In the genomic region with DNA sequence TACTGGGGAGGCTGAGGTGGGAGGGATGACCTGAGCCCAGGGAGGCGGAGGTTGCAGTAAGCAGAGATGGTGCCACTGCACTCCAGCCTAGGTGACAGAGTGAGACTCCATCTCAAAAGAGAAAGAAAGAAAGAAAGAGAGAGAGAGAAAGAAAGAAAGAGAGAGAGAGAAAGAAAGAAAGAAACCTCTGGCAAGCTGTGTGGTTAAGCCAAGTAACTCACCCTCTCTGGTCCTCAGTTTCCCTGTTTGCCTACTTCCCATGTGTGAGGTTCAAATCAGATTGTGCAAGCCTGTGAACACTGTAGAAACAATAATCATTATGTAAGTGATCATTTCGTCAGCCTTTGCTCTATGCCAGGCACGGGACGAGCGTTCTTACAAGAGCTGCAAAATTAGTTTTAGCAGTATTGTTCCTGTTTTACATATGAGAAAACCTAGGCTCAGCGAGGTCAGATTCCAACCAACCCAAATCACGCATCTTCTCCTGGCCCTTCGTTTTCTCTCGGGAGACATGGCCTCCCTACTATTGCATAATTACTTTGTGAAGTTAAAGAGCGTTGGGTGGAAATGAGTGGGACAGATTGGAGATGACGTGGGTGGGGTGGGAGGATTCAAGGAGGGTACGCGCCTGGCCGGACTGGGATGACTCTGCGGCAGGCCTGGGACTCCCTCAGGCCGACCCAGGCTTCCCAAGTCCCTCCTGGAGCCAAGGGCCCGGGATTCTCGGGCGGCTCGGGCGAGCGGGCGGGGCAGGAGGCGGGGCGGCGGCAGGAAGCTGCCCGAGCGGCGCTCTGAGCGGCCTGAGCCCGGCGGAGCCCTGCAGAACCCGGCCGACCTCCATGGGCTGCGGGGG, we compare ENCODE assay signal across 8 cellular contexts. TPM values are rescaled to one million over a fixed set of nuclear protein-coding genes. Genes with fewer than 3 reads are reported as not detected.
DNase-seq lines count a peak whose midpoint lies in the region; ATAC-seq, FAIRE-seq and TF ChIP-seq lines count a peak whose summit lies in the region.

A gene with protein sequence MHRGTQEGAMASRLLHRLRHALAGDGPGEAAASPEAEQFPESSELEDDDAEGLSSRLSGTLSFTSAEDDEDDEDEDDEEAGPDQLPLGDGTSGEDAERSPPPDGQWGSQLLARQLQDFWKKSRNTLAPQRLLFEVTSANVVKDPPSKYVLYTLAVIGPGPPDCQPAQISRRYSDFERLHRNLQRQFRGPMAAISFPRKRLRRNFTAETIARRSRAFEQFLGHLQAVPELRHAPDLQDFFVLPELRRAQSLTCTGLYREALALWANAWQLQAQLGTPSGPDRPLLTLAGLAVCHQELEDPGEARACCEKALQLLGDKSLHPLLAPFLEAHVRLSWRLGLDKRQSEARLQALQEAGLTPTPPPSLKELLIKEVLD (plus strand): TSS at position 770 of the 853 bp plus-strand sequence. CDS start 121 bp downstream, outside the sequence.

- H3K36me3 ChIP-seq in bronchial epithelial cell (ENCODE audit: control insufficient read depth, insufficient read depth, low read length) (no peaks in the 10 kb centered on the region), iPS-15b (ENCODE audit: control insufficient read depth, insufficient read depth, low read length) (peaks cover 2% of the 10 kb centered on the region), rectal smooth muscle tissue (ENCODE audit: control insufficient read depth, insufficient read depth, low read length) (no peaks in the 10 kb centered on the region)

- FAIRE-seq in bronchial epithelial cell (lab: Jason Lieb, UNC), result no peak

- H3K9ac ChIP-seq in iPS-15b (ENCODE audit: low read depth, low read length), result peak within 1 kb of the TSS; percentile 70
- peak within 1 kb of the TSS; percentile 89 for H3K9ac ChIP-seq in rectal smooth muscle tissue (ENCODE audit: low read length)

- peak within 1 kb of the TSS; percentile 67 for H3K4me3 ChIP-seq in bronchial epithelial cell (ENCODE audit: low read depth, low read length)
- H3K4me3 ChIP-seq in iPS-15b (ENCODE audit: low read depth, low read length), result peak within 1 kb of the TSS; percentile 87
- peak within 1 kb of the TSS; percentile 95 for H3K4me3 ChIP-seq in rectal smooth muscle tissue (ENCODE audit: low read length)

- H3K27me3 ChIP-seq in bronchial epithelial cell (ENCODE audit: control insufficient read depth, insufficient read depth, low read length), result no peaks in the 10 kb centered on the region
- H3K27me3 ChIP-seq in iPS-15b (ENCODE audit: control insufficient read depth, insufficient read depth, low read length), result no peaks in the 10 kb centered on the region
- no peaks in the 10 kb centered on the region for H3K27me3 ChIP-seq in rectal smooth muscle tissue (ENCODE audit: control insufficient read depth, insufficient read depth, low read length)

- peak within 1 kb of the TSS; percentile 81 for H3K27ac ChIP-seq in rectal smooth muscle tissue (ENCODE audit: low read depth, low read length)

- ATAC-seq in HG02678 (IDR thresholded peaks at IDR 0.05; ENCODE audit: unreplicated experiment), result no peak

- no peaks in the 10 kb centered on the region for H3K9me3 ChIP-seq in iPS-15b (ENCODE audit: control insufficient read depth, insufficient read depth, low read length)

- no peak for TF ChIP-seq CTCF in bronchial epithelial cell (IDR thresholded peaks at IDR 0.05; ENCODE audit: insufficient read depth, low read length, severe bottlenecking)

- H3K4me1 ChIP-seq in iPS-15b (ENCODE audit: control insufficient read depth, insufficient read depth, low read length), result peaks cover 5% of the 10 kb centered on the region
- peaks cover 19% of the 10 kb centered on the region for H3K4me1 ChIP-seq in rectal smooth muscle tissue (ENCODE audit: control insufficient read depth, insufficient read depth, low read length)

- DNase-seq in GM04503 (ENCODE audit: low read depth) (peak; percentile 89), HuH-7.5 (ENCODE audit: low spot score) (peak; percentile 81), SK-N-DZ (ENCODE audit: low spot score) (peak; percentile 90), bronchial epithelial cell (ENCODE audit: low read depth) (peak; percentile 73), NK-92 (lab: John Stamatoyannopoulos, UW; ENCODE audit: unreplicated experiment) (no peak)

RNA-seq across cellular contexts. Expression of the gene that starts here (rescaled TPM):
- 49.4 and 52.7 TPM in 2 replicates for polyA plus RNA-seq in SK-N-DZ (2014; cell fraction: cytosol; rRNA removed)
- 27.5 and 36.5 TPM in 2 replicates for polyA plus RNA-seq in SK-N-DZ (2014; cell fraction: nucleus; rRNA removed)
- total RNA-seq in bronchial epithelial cell, result 6.8 and 15.5 TPM in 2 replicates
